In the genomic region with DNA sequence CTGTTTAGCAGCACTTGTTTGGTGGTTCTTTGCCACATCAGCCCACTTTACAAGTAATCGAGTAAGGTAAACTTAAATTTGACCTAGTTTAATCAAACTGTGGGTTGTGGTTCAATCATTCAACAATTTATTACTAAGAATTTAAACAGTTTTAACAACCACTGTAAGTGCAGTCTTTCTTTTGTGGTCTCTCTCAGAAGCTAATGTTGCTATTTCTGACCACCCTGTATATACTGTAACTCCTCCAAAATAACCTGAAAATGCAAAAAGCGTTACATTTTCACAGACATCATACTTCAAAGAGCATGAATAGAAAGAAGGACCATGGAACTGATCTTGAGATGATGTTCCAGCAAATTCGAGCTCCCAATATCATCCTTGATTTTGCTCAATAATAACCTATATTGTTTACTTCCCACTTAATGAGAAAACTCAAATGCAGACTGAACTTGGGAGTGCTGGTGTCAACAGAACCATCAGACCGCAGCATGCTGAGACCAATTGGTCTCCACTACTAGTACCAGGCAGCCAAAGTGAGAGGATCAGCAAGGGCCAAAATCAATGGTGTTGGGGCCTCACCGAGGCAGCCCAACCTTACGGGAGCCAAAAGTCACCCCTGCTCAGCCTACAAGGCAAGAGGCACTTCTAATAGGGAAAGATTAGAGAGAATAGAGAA, we compare ENCODE assay signal across 1 cellular context.
TF ChIP-seq lines count a peak whose summit lies in the region.

No MANE protein-coding gene starts in this region.

TF ChIP-seq in GM23338, 12 proteins besides CTCF, POLR2A, EP300 and RAD21 (continued from another document):
- TF ChIP-seq REST (IDR thresholded peaks at IDR 0.05; ENCODE audit: unreplicated experiment) (no peak), ZNF114 (CRISPR knock-in tag; IDR thresholded peaks at IDR 0.05) (no peak), STAT1 (IDR thresholded peaks at IDR 0.05; ENCODE audit: unreplicated experiment) (no peak), POLR2AphosphoS5 (IDR thresholded peaks at IDR 0.05; ENCODE audit: low read depth) (no peak), ZNF462 (CRISPR knock-in tag; IDR thresholded peaks at IDR 0.05) (no peak), NANOG (IDR thresholded peaks at IDR 0.05; ENCODE audit: borderline replicate concordance) (no peak)
